23 cellular contexts compared by ENCODE assay signal in the genomic region with DNA sequence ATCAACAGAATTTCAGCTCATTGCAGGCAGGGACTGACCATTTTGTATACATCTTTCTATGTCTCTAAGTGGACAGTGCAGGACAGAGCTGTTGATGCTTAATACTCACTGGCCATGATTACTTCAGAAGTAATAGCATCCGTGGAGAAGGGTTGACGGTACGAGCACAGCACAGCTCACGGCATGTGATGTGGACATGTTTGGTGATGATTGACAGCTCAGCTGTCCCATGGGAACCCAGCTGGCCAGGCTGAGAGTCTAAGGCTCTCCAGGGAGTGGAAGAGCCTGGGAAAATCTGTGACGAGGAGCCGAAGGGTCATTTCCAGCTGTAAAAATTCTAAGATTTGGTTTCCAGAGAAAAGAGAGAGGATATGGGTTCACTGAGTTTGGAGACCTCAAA.
"Had no signal": no experiment of that assay in that cellular context is flagged by ENCODE, and none has a peak within 500 bp of the region (broad histone marks: within the 10 kb centered on the region; RNA-seq: fewer than 3 reads in every experiment).

No MANE protein-coding gene starts in this region.

- DNase-seq: activated CD4-positive, alpha-beta T cell treated with anti-CD3 and anti-CD28 coated beads, Interleukin-2, amount 10 ng/mL, durations not matched to agents 7 days and 5 days; activated CD8-positive, alpha-beta memory T cell treated with anti-CD3 and anti-CD28 coated beads, Interleukin-2, amount 10 ng/mL, durations not matched to agents 7 days and 5 days; activated CD8-positive, alpha-beta T cell treated with anti-CD3 and anti-CD28 coated beads for 36 hours; activated effector memory CD4-positive, alpha-beta T cell treated with anti-CD3 and anti-CD28 coated beads, Interleukin-2, amount 50 U/mL, for 16 hours; activated naive CD4-positive, alpha-beta T cell treated with anti-CD3 and anti-CD28 coated beads, Interleukin-2, amount 10 ng/mL, durations not matched to agents 7 days and 5 days; activated T-cell treated with anti-CD3 and anti-CD28 coated beads for 4 hours; amygdala; body of pancreas; effector memory CD8-positive, alpha-beta T cell; esophagus squamous epithelium; immature natural killer cell; stimulated activated CD4-positive, alpha-beta T cell treated with anti-CD3 and anti-CD28 coated beads, Interleukin-12 subunit alpha, Interleukin-12 subunit beta, amount 100 ng/mL, for 4 hours; substantia nigra; SW 1271; T-helper 17 cell; thyroid gland; upper lobe of right lung had no signal

- H3K27ac Mint-ChIP-seq: activated CD4-positive, alpha-beta T cell treated with anti-CD3 and anti-CD28 coated beads, Interleukin-2, amount 10 ng/mL, durations not matched to agents 7 days and 5 days; activated CD8-positive, alpha-beta memory T cell treated with anti-CD3 and anti-CD28 coated beads, Interleukin-2, amount 10 ng/mL, durations not matched to agents 7 days and 5 days; activated CD8-positive, alpha-beta T cell treated with anti-CD3 and anti-CD28 coated beads for 36 hours; activated naive CD4-positive, alpha-beta T cell treated with anti-CD3 and anti-CD28 coated beads, Interleukin-2, amount 10 ng/mL, durations not matched to agents 7 days and 5 days; effector memory CD8-positive, alpha-beta T cell; immature natural killer cell; stimulated activated naive CD8-positive, alpha-beta T cell treated with anti-CD3 and anti-CD28 coated beads, Interleukin-15, Interleukin-2, amounts not matched to agents 100 ng/mL and 50 ng/mL, for 24 hours; T-helper 17 cell had no signal

- H3K27me3 ChIP-seq: body of pancreas, esophagus squamous epithelium, thyroid gland, upper lobe of right lung had no signal

- H3K9me3 ChIP-seq: body of pancreas, esophagus squamous epithelium, prostate gland, thyroid gland, upper lobe of right lung had no signal

- ATAC-seq: activated CD4-positive, CD25-positive, alpha-beta regulatory T cell treated with anti-CD3 and anti-CD28 coated beads, Interleukin-2, amount 50 U/mL, for 24 hours; activated CD8-positive, alpha-beta memory T cell treated with anti-CD3 and anti-CD28 coated beads, Interleukin-2, amount 10 ng/mL, durations not matched to agents 7 days and 5 days; activated CD8-positive, alpha-beta T cell treated with anti-CD3 and anti-CD28 coated beads for 36 hours; body of pancreas; effector memory CD8-positive, alpha-beta T cell; right cardiac atrium; T-helper 17 cell; upper lobe of right lung had no signal

- H3K4me3 ChIP-seq: body of pancreas, esophagus squamous epithelium, prostate gland, SK-N-MC, thyroid gland, upper lobe of right lung had no signal

- H3K4me3 Mint-ChIP-seq: activated CD4-positive, alpha-beta T cell treated with anti-CD3 and anti-CD28 coated beads, Interleukin-2, amount 10 ng/mL, durations not matched to agents 7 days and 5 days; activated CD8-positive, alpha-beta memory T cell treated with anti-CD3 and anti-CD28 coated beads, Interleukin-2, amount 10 ng/mL, durations not matched to agents 7 days and 5 days; activated CD8-positive, alpha-beta T cell treated with anti-CD3 and anti-CD28 coated beads for 36 hours; activated naive CD4-positive, alpha-beta T cell treated with anti-CD3 and anti-CD28 coated beads, Interleukin-2, amount 10 ng/mL, durations not matched to agents 7 days and 5 days; effector memory CD8-positive, alpha-beta T cell; immature natural killer cell; neural crest cell; stimulated activated naive CD8-positive, alpha-beta T cell treated with anti-CD3 and anti-CD28 coated beads, Interleukin-15, Interleukin-2, amounts not matched to agents 100 ng/mL and 50 ng/mL, for 24 hours; T-helper 17 cell had no signal

- H3K4me1 ChIP-seq: body of pancreas, esophagus squamous epithelium, prostate gland, upper lobe of right lung had no signal

- H3K36me3 Mint-ChIP-seq: activated CD8-positive, alpha-beta memory T cell treated with anti-CD3 and anti-CD28 coated beads, Interleukin-2, amount 10 ng/mL, durations not matched to agents 7 days and 5 days; activated naive CD4-positive, alpha-beta T cell treated with anti-CD3 and anti-CD28 coated beads, Interleukin-2, amount 10 ng/mL, durations not matched to agents 7 days and 5 days; immature natural killer cell had no signal

- H3K36me3 ChIP-seq: esophagus squamous epithelium, prostate gland, thyroid gland, upper lobe of right lung had no signal

- H3K27ac ChIP-seq: body of pancreas, esophagus squamous epithelium, prostate gland, SK-N-MC, thyroid gland, upper lobe of right lung had no signal

- H3K9me3 Mint-ChIP-seq: activated CD4-positive, alpha-beta T cell treated with anti-CD3 and anti-CD28 coated beads, Interleukin-2, amount 10 ng/mL, durations not matched to agents 7 days and 5 days; activated CD8-positive, alpha-beta T cell treated with anti-CD3 and anti-CD28 coated beads for 36 hours; activated naive CD4-positive, alpha-beta T cell treated with anti-CD3 and anti-CD28 coated beads, Interleukin-2, amount 10 ng/mL, durations not matched to agents 7 days and 5 days; effector memory CD8-positive, alpha-beta T cell; immature natural killer cell; stimulated activated naive CD8-positive, alpha-beta T cell treated with anti-CD3 and anti-CD28 coated beads, Interleukin-15, Interleukin-2, amounts not matched to agents 100 ng/mL and 50 ng/mL, for 24 hours had no signal

- H3K4me1 Mint-ChIP-seq: activated CD4-positive, alpha-beta T cell treated with anti-CD3 and anti-CD28 coated beads, Interleukin-2, amount 10 ng/mL, durations not matched to agents 7 days and 5 days; activated CD8-positive, alpha-beta memory T cell treated with anti-CD3 and anti-CD28 coated beads, Interleukin-2, amount 10 ng/mL, durations not matched to agents 7 days and 5 days; activated naive CD4-positive, alpha-beta T cell treated with anti-CD3 and anti-CD28 coated beads, Interleukin-2, amount 10 ng/mL, durations not matched to agents 7 days and 5 days; immature natural killer cell; T-helper 17 cell had no signal

- H3K27me3 Mint-ChIP-seq: activated CD4-positive, alpha-beta T cell treated with anti-CD3 and anti-CD28 coated beads, Interleukin-2, amount 10 ng/mL, durations not matched to agents 7 days and 5 days; activated CD8-positive, alpha-beta memory T cell treated with anti-CD3 and anti-CD28 coated beads, Interleukin-2, amount 10 ng/mL, durations not matched to agents 7 days and 5 days had no signal
